8 cellular contexts compared by ENCODE assay signal in the genomic region with DNA sequence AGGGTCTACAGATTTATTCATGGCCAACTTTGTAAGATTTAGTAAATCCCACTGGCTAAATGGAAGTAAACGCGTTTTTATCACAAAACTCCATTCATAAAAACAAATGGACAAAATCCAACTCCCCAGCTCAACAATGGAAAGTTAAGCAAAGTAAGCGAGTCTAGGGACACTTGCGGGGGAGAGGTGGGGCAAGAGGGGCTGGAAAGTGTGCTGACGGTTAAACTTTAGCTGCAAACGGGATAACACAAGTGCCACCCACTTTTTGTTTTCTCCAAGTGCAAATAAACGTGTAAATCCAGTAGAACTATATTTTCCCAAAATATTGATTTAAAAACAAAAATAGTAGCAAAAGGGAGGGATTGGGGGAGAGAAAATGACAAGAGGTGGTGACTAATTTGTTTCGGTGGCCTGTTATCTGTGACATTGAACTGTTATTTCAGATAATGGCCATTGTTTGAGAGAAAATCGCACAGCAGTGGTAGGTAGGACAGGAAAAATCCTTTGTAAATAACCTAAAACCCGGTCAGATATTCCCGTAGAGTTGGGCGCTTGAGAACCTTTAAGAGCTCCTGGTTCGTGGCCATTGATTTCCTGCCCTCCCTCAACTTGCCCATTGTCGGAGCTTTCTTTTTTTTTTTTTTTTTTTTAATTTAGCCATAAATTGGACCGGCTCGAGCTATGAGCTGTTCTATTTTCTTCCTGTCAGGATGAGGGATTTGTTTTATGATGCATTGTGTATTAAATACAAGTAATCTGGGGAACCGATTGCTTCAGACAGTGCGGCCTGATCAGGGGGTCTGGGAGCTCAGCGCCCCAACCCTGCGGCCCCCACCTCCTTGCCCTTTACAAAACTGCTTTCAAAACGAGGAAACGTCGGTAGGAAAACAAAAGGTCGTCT.
A peak's percentile ranks its signal among the peaks of the same experiment; 100 is the strongest.
DNase-seq lines count a peak whose midpoint lies in the region; ATAC-seq and TF ChIP-seq lines count a peak whose summit lies in the region.

No MANE protein-coding gene starts in this region.

- H3K27me3 ChIP-seq in heart right ventricle (peaks cover 0 to 85% (median 34%) of the 10 kb centered on the region in 7 donors), suprapubic skin (peaks cover 84% of the 10 kb centered on the region)

- no peaks in the 10 kb centered on the region for H3K36me3 ChIP-seq in heart right ventricle
- H3K36me3 ChIP-seq in suprapubic skin, result no peaks in the 10 kb centered on the region

- H3K27ac ChIP-seq in heart right ventricle (peak overlapping the region; percentile 26 to 96 (median 78)), suprapubic skin (no peak overlapping the region)

- WGBS in heart right ventricle, 2 donors, result 20 to 24% methylated on average over 24 of the region's 24 CpGs
- 16% methylated on average over 24 of the region's 24 CpGs for WGBS in suprapubic skin

- ATAC-seq in heart right ventricle (peak; percentile 8 to 67 (median 49)), HG02571 (IDR thresholded peaks at IDR 0.05; ENCODE audit: unreplicated experiment) (no peak), HG03196 (IDR thresholded peaks at IDR 0.05; ENCODE audit: unreplicated experiment) (no peak)

- H3K9me3 ChIP-seq in heart right ventricle (no peaks in the 10 kb centered on the region), suprapubic skin (no peaks in the 10 kb centered on the region)

- TF ChIP-seq CTCF in heart right ventricle (IDR thresholded peaks at IDR 0.05), result no peak
- TF ChIP-seq CTCF in suprapubic skin (IDR thresholded peaks at IDR 0.05), result no peak

- intact Hi-C loops in heart right ventricle (cut with DNase I), result loop anchor here (2.0 to 10.0 kb wide), 11 partner anchors 69 to 616 kb away; a partner anchor contains a TSS

- H3K4me3 ChIP-seq in heart right ventricle, result peak overlapping the region in 9 of 10 donors; percentile 13 to 69 (median 61)
- H3K4me3 ChIP-seq in suprapubic skin, result peak overlapping the region; percentile 23

- TF ChIP-seq POLR2A in suprapubic skin (IDR thresholded peaks at IDR 0.05), result no peak

- DNase-seq in NCI-H146 (lab: John Stamatoyannopoulos, UW) (peak; percentile 15), NCI-H146 treated with DMSO at 0.1 percent for 48 hours (lab: John Stamatoyannopoulos, UW; ENCODE audit: unreplicated experiment) (no peak), OCI-M1 (lab: John Stamatoyannopoulos, UW) (peak; percentile 43), heart right ventricle (peak in 1 of 2 donors; percentile 39), suprapubic skin (ENCODE audit: low spot score in 2 of 2) (no peak), NCI-H345 treated with DMSO at 0.1 percent for 48 hours (lab: John Stamatoyannopoulos, UW; ENCODE audit: unreplicated experiment) (no peak)

- no peak for TF ChIP-seq EP300 in suprapubic skin (IDR thresholded peaks at IDR 0.05)

- H3K4me1 ChIP-seq in heart right ventricle (peaks cover 0 to 38% (median 16%) of the 10 kb centered on the region in 9 donors), suprapubic skin (peaks cover 33% of the 10 kb centered on the region)

Comparison
In these comparisons a context has a peak if more than half of its experiments do, and no peak if none do; other contexts are left out.
1. DNase-seq: peak in NCI-H146 (single experiment) and OCI-M1 (single experiment); none in NCI-H146 treated with DMSO at 0.1 percent for 48 hours (single experiment), suprapubic skin (0 of 2) and NCI-H345 treated with DMSO at 0.1 percent for 48 hours (single experiment).
2. ATAC-seq: peak in heart right ventricle (8 of 8); none in HG02571 (single experiment) and HG03196 (single experiment).